ENCODE assay signal across 15 cellular contexts in the genomic region with DNA sequence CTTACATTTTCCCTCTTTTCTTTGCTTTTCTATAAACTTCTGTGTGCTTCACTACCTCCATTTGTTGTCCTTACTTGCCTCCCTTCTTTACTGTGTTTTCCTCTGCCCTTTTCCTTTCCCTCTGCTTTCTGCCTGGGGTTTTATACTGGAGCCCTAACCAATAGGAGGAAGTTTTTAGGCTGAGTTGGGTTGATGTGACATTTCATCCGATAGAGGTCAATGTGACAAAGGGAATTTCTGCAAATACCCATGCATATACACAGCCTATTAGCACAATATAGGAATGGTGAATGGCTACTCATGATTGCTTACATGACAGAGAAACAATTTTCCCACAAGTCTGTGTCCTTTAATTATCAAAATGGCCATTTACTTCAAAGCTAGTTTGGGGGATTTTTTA.
"Had no signal": no experiment of that assay in that cellular context is flagged by ENCODE, and none has a peak within 500 bp of the region (broad histone marks: within the 10 kb centered on the region; RNA-seq: fewer than 3 reads in every experiment).

No MANE protein-coding gene starts in this region.

- DNase-seq: activated CD8-positive, alpha-beta memory T cell treated with anti-CD3 and anti-CD28 coated beads, Interleukin-2, amount 10 ng/mL, durations not matched to agents 7 days and 5 days; activated gamma-delta T cell; activated T-cell treated with anti-CD3 and anti-CD28 coated beads, Interleukin-2, amount 50 U/mL, for 24 hours; cerebellar nuclear complex; effector memory CD8-positive, alpha-beta T cell; hypothalamus; immature natural killer cell; left cardiac atrium; retina; stimulated activated CD4-positive, alpha-beta T cell treated with anti-CD3 and anti-CD28 coated beads, Interleukin-15, amount 100 ng/mL, for 24 hours; stomach had no signal

- H3K27ac ChIP-seq: neutrophil, stomach, thoracic aorta, vagina had no signal

- H3K9me3 ChIP-seq: neutrophil, stomach, thoracic aorta, vagina had no signal

- H3K4me1 ChIP-seq: vagina had no signal

- H3K27me3 ChIP-seq: neutrophil, stomach, vagina had no signal

- ATAC-seq: activated CD4-positive, CD25-positive, alpha-beta regulatory T cell treated with anti-CD3 and anti-CD28 coated beads, Interleukin-2, amount 50 U/mL, for 24 hours; activated CD8-positive, alpha-beta memory T cell treated with anti-CD3 and anti-CD28 coated beads, Interleukin-2, amount 10 ng/mL, durations not matched to agents 7 days and 5 days; effector memory CD8-positive, alpha-beta T cell; left cardiac atrium had no signal

- H3K36me3 ChIP-seq: neutrophil, stomach, thoracic aorta, vagina had no signal

- H3K4me3 ChIP-seq: stomach, thoracic aorta, vagina had no signal
